Comparison of ENCODE assay signal across 14 cellular contexts in genomic region chr9:7780261-7780988, GRCh38. TPM values are rescaled to one million over a fixed set of nuclear protein-coding genes. Genes with fewer than 3 reads are reported as not detected.
A peak's percentile ranks its signal among the peaks of the same experiment; 100 is the strongest.
DNase-seq lines count a peak whose midpoint lies in the region; ATAC-seq, FAIRE-seq and TF ChIP-seq lines count a peak whose summit lies in the region.
"Had no signal": no experiment of that assay in that cellular context is flagged by ENCODE, and none has a peak within 500 bp of the region (broad histone marks: within the 10 kb centered on the region; RNA-seq: fewer than 3 reads in every experiment).

No MANE protein-coding gene starts in this region.

- intact Hi-C loops in kidney (cut with DNase I), result no loop called here

- H3K36me3 ChIP-seq in osteoblast (ENCODE audit: insufficient read depth, low read length) (no peaks in the 10 kb centered on the region), kidney (ENCODE audit: control insufficient read depth in 1 of 2, insufficient read depth in 2 of 2, low read length in 2 of 2) (no peaks in the 10 kb centered on the region)
- H3K36me3 ChIP-seq: vagina had no signal

- H3K27me3 ChIP-seq in osteoblast (ENCODE audit: insufficient read depth, low read length), result no peaks in the 10 kb centered on the region
- H3K27me3 ChIP-seq: vagina had no signal

- H3K9ac ChIP-seq in kidney (ENCODE audit: low read length in 2 of 2), result no peak overlapping the region

- H3K9me3 ChIP-seq in osteoblast (ENCODE audit: low read depth, low read length), result no peaks in the 10 kb centered on the region
- no peaks in the 10 kb centered on the region for H3K9me3 ChIP-seq in kidney (ENCODE audit: control insufficient read depth in 1 of 2, low read length in 2 of 2)
- H3K9me3 ChIP-seq: vagina had no signal

- no peak overlapping the region for H2AFZ ChIP-seq in osteoblast (ENCODE audit: low read length)

- H3K27ac ChIP-seq in osteoblast (ENCODE audit: low read depth, low read length), result no peak overlapping the region
- no peak overlapping the region for H3K27ac ChIP-seq in kidney (ENCODE audit: low read depth in 2 of 2, low read length in 2 of 2)
- H3K27ac ChIP-seq: C4-2B, vagina had no signal

- H4K20me1 ChIP-seq in osteoblast (ENCODE audit: insufficient read depth, low read length), result no peaks in the 10 kb centered on the region

- ATAC-seq in GM18907 (IDR thresholded peaks at IDR 0.05; ENCODE audit: unreplicated experiment) (no peak), HG02885 (IDR thresholded peaks at IDR 0.05; ENCODE audit: poor library complexity, unreplicated experiment) (no peak)
- ATAC-seq: activated T-helper 17 cell treated with anti-CD3 and anti-CD28 coated beads, Interleukin-2, amount 50 U/mL, for 72 hours had no signal

- H3K4me3 ChIP-seq in fibroblast of pulmonary artery (replicated peaks; ENCODE audit: low read depth, low read length), result no peak overlapping the region
- H3K4me3 ChIP-seq in osteoblast (ENCODE audit: insufficient read depth, low read length), result no peak overlapping the region
- no peak overlapping the region for H3K4me3 ChIP-seq in kidney (ENCODE audit: low read length in 2 of 2)
- H3K4me3 ChIP-seq: vagina had no signal

- FAIRE-seq in RCC 7860 (lab: Jason Lieb, UNC), result no peak
- FAIRE-seq in kidney (lab: Jason Lieb, UNC), result no peak
- FAIRE-seq: GM12892 had no signal

- no peak overlapping the region for H3K4me2 ChIP-seq in osteoblast (ENCODE audit: insufficient read depth, low read length)

- no peaks in the 10 kb centered on the region for H3K79me2 ChIP-seq in osteoblast (ENCODE audit: insufficient read depth, low read length)

- peaks cover 5% of the 10 kb centered on the region for H3K4me1 ChIP-seq in osteoblast (ENCODE audit: insufficient read depth, low read length)
- no peaks in the 10 kb centered on the region for H3K4me1 ChIP-seq in kidney (ENCODE audit: control insufficient read depth in 1 of 2, insufficient read depth in 1 of 2, low read depth in 1 of 2, low read length in 2 of 2)
- H3K4me1 ChIP-seq: vagina had no signal

- TF ChIP-seq CTCF in fibroblast of pulmonary artery (IDR thresholded peaks at IDR 0.05; ENCODE audit: low read length, missing control alignments), result no peak
- no peak for TF ChIP-seq CTCF in osteoblast (IDR thresholded peaks at IDR 0.05; ENCODE audit: extremely low read depth, low read depth, low read length)
- TF ChIP-seq CTCF in kidney (IDR thresholded peaks at IDR 0.05; ENCODE audit: borderline replicate concordance, extremely low read depth, insufficient read depth), result no peak

- DNase-seq in GM03348 (ENCODE audit: low spot score) (peak; percentile 44), RCC 7860 (ENCODE audit: low spot score) (peak; percentile 4), fibroblast of pulmonary artery (ENCODE audit: low read depth) (peak; percentile 27), osteoblast (ENCODE audit: insufficient read length, low spot score, missing footprints) (peak; percentile 76), kidney (no peak)
- DNase-seq: Kasumi-1, NCI-H1436 treated with DMSO at 0.1 percent for 48 hours, posterior cingulate gyrus had no signal

RNA-seq across cellular contexts. Expression of gene DMAC1, which starts 19.2 kb away (rescaled TPM):
- total RNA-seq in osteoblast (7.6 and 10.0 TPM in 2 replicates), kidney (54.9 TPM)
- 159 TPM for polyA plus RNA-seq in kidney (ENCODE audit: insufficient read depth, low read depth, low replicate concordance)
